19 cellular contexts compared by ENCODE assay signal in the genomic region with DNA sequence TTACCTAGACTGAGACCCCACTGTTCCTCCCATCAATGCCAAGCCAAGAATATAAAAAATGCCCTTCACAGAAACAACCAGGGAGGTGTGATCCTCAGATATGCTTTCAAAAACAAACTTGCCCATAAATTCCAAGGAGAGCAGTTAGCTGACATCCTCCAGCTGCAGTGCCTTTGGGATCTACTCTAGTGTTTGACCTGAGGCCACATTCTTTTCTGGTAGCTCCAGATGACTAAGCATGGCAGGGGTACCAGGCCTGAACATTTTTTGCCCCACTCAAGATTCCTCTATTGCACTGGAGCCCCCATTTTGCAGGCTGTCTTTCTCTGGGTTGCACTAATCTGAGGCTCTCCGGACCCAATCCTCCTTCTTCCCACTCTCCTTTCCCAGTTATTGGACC. TPM values are rescaled to one million over a fixed set of nuclear protein-coding genes. Genes with fewer than 3 reads are reported as not detected.
A peak's percentile ranks its signal among the peaks of the same experiment; 100 is the strongest.
DNase-seq lines count a peak whose midpoint lies in the region; ATAC-seq and TF ChIP-seq lines count a peak whose summit lies in the region.
"Had no signal": no experiment of that assay in that cellular context is flagged by ENCODE, and none has a peak within 500 bp of the region (broad histone marks: within the 10 kb centered on the region; RNA-seq: fewer than 3 reads in every experiment).

No MANE protein-coding gene starts in this region.

- dilution Hi-C loops in IMR-90 (cut with HindIII; ENCODE audit: low sequenced_read_pairs, unreplicated experiment): no loop called here

- H2BK5ac ChIP-seq in IMR-90 (ENCODE audit: low read depth, low read length, poor library complexity, severe bottlenecking) (peak overlapping the region; percentile 23), mesenchymal stem cell (ENCODE audit: low read depth, low read length, poor library complexity, severe bottlenecking) (no peak overlapping the region)

- no peak overlapping the region for H2BK20ac ChIP-seq in IMR-90 (ENCODE audit: low read depth, low read length)

- H2BK120ac ChIP-seq in IMR-90 (ENCODE audit: low read depth, low read length) (no peak overlapping the region), mesenchymal stem cell (ENCODE audit: low read depth, low read length) (no peak overlapping the region)

- H3K9me3 ChIP-seq in BLaER1 treated with 17β-estradiol and CSF1 and Interleukin-3, amounts not matched to agents 10 nM and 100 nM (replicated peaks in 1 of 11): peaks cover 0 to 90% (median 15%) of the 10 kb centered on the region in 11 experiments; a peak in 15 of 22 replicates
- H3K9me3 ChIP-seq in IMR-90 (ENCODE audit: control insufficient read depth, insufficient read depth, low read length) (peaks cover 4% of the 10 kb centered on the region; the same call in 1 of the 2 replicates), mesenchymal stem cell (ENCODE audit: control insufficient read depth, low read length) (peaks cover 6% of the 10 kb centered on the region)
- H3K9me3 ChIP-seq: HAP-1, SJSA1 had no signal

- ATAC-seq in IMR-90 (ENCODE audit: low read depth) (peak; percentile 63), GM21737 (IDR thresholded peaks at IDR 0.05; ENCODE audit: unreplicated experiment) (no peak)
- no peak for ATAC-seq in activated CD8-positive, alpha-beta T cell treated with anti-CD3 and anti-CD28 coated beads for 36 hours
- ATAC-seq: Panc1 had no signal

- BruUV-seq in IMR-90 (replicated peaks; lab: Mats Ljungman, UMichigan): no TSS peak

- H3K36me3 ChIP-seq in BLaER1 treated with 17β-estradiol and CSF1 and Interleukin-3, amounts not matched to agents 10 nM and 100 nM: peaks cover 0 to 14% (median 0%) of the 10 kb centered on the region in 11 experiments; a peak in 3 of 22 replicates
- no peaks in the 10 kb centered on the region for H3K36me3 ChIP-seq in IMR-90 (ENCODE audit: control insufficient read depth, insufficient read depth, low read length)
- no peaks in the 10 kb centered on the region for H3K36me3 ChIP-seq in mesenchymal stem cell (ENCODE audit: control insufficient read depth in 1 of 2, insufficient read depth in 2 of 2, low read depth in 1 of 2, low read length in 2 of 2)
- H3K36me3 ChIP-seq: HAP-1, SJSA1 had no signal

- H2BK12ac ChIP-seq in mesenchymal stem cell (ENCODE audit: low read length in 2 of 2): no peak overlapping the region

- H4K91ac ChIP-seq in IMR-90 (ENCODE audit: insufficient read depth, low read depth, low read length) (no peak overlapping the region), mesenchymal stem cell (ENCODE audit: low read length) (peak overlapping the region; percentile 52)

- no peak overlapping the region for H2BK15ac ChIP-seq in IMR-90 (ENCODE audit: low read depth, low read length)
- no peak overlapping the region for H2BK15ac ChIP-seq in mesenchymal stem cell (ENCODE audit: low read depth, poor library complexity, severe bottlenecking)

- no peak overlapping the region for H3K14ac ChIP-seq in IMR-90 (replicated peaks; ENCODE audit: low read depth, low read length)
- no peak overlapping the region for H3K14ac ChIP-seq in mesenchymal stem cell (ENCODE audit: low read length in 2 of 2)

- H4K20me1 ChIP-seq in BLaER1 treated with 17β-estradiol and CSF1 and Interleukin-3, amounts not matched to agents 10 nM and 100 nM: no peaks in the 10 kb centered on the region
- H4K20me1 ChIP-seq in IMR-90 (ENCODE audit: insufficient read depth, low read length): no peaks in the 10 kb centered on the region

- TF ChIP-seq POLR2A in IMR-90 (IDR thresholded peaks at IDR 0.05; ENCODE audit: low read depth, low read length): no peak

- in situ Hi-C loops in IMR-90 (cut with MboI; ENCODE audit: low sequenced_read_pairs): no loop called here

- TF ChIP-seq CTCF in IMR-90 (conservative IDR thresholded peaks at IDR 0.05; ENCODE audit: low read depth, low read length) (no peak), fibroblast of mammary gland (conservative IDR thresholded peaks at IDR 0.05; ENCODE audit: control insufficient read depth, insufficient read depth, low read depth, low read length) (no peak), GM10266 (IDR thresholded peaks at IDR 0.05; ENCODE audit: control insufficient read depth, insufficient read depth, low read depth, missing control alignments) (no peak)
- no peak for TF ChIP-seq CTCF in activated CD8-positive, alpha-beta T cell treated with anti-CD3 and anti-CD28 coated beads for 36 hours (IDR thresholded peaks at IDR 0.05)

- no peak overlapping the region for H3K23ac ChIP-seq in IMR-90 (ENCODE audit: low read depth, low read length)
- no peak overlapping the region for H3K23ac ChIP-seq in mesenchymal stem cell (ENCODE audit: low read length in 2 of 2)

- no peaks in the 10 kb centered on the region for H3K4me1 Mint-ChIP-seq in activated CD8-positive, alpha-beta T cell treated with anti-CD3 and anti-CD28 coated beads for 36 hours (ENCODE audit: low read depth)
- H3K4me1 Mint-ChIP-seq: CD4-positive, alpha-beta memory T cell had no signal

- no peaks in the 10 kb centered on the region for H3K9me3 Mint-ChIP-seq in activated CD8-positive, alpha-beta T cell treated with anti-CD3 and anti-CD28 coated beads for 36 hours

- H2AFZ ChIP-seq in IMR-90 (replicated peaks; ENCODE audit: low read length, poor library complexity) (no peak overlapping the region), mesenchymal stem cell (ENCODE audit: low read depth, low read length) (no peak overlapping the region)

- H3K4me3 Mint-ChIP-seq in activated CD8-positive, alpha-beta T cell treated with anti-CD3 and anti-CD28 coated beads for 36 hours: no peak overlapping the region
- H3K4me3 Mint-ChIP-seq: CD4-positive, alpha-beta memory T cell had no signal

- H3K4ac ChIP-seq in IMR-90 (ENCODE audit: low read depth, low read length) (no peak overlapping the region), mesenchymal stem cell (ENCODE audit: low read depth in 1 of 2, low read length in 2 of 2) (no peak overlapping the region)

- TF ChIP-seq RAD21 in IMR-90 (IDR thresholded peaks at IDR 0.05; ENCODE audit: low read length): no peak

- H3K36me3 Mint-ChIP-seq in activated CD8-positive, alpha-beta T cell treated with anti-CD3 and anti-CD28 coated beads for 36 hours (ENCODE audit: low read depth): no peaks in the 10 kb centered on the region
- H3K36me3 Mint-ChIP-seq: CD4-positive, alpha-beta memory T cell had no signal

- H3K27me3 Mint-ChIP-seq in activated CD8-positive, alpha-beta T cell treated with anti-CD3 and anti-CD28 coated beads for 36 hours: peaks cover 7% of the 10 kb centered on the region

- 0 out of 2 replicates have a peak overlapping the region, but pooled peaks have one; percentile 60 for H4K5ac ChIP-seq in IMR-90 (ENCODE audit: low read depth, low read length)

- H3K18ac ChIP-seq in IMR-90 (ENCODE audit: low read depth, low read length): peak overlapping the region; percentile 55
- peak overlapping the region in 1 of 2 experiments; percentile 28 for H3K18ac ChIP-seq in mesenchymal stem cell (ENCODE audit: low read depth in 1 of 2, low read length in 2 of 2)

- no peak overlapping the region for H2AK9ac ChIP-seq in IMR-90 (replicated peaks; ENCODE audit: low read depth, low read length, poor library complexity)

- H4K8ac ChIP-seq in IMR-90 (ENCODE audit: low read depth in 2 of 2, low read length in 2 of 2): no peak overlapping the region
- no peak overlapping the region for H4K8ac ChIP-seq in mesenchymal stem cell (ENCODE audit: low read length)

- H3K27ac ChIP-seq in BLaER1 treated with 17β-estradiol and CSF1 and Interleukin-3, amounts not matched to agents 10 nM and 100 nM: peak overlapping the region; percentile 69 to 95 (median 82); a peak in 19 of 22 replicates
- H3K27ac ChIP-seq in IMR-90 (ENCODE audit: insufficient read depth, low read length): peak overlapping the region; percentile 82; the same call in 1 of the 2 replicates
- peak overlapping the region; percentile 58 for H3K27ac ChIP-seq in mesenchymal stem cell (ENCODE audit: low read length, poor library complexity, severe bottlenecking)
- H3K27ac ChIP-seq: SJSA1 had no signal

- H3K79me1 ChIP-seq in IMR-90 (ENCODE audit: low read depth in 1 of 2, low read length in 2 of 2) (no peaks in the 10 kb centered on the region), mesenchymal stem cell (replicated peaks; ENCODE audit: low read length, poor library complexity, severe bottlenecking) (no peaks in the 10 kb centered on the region)

- no peaks in the 10 kb centered on the region for H3K27me3 ChIP-seq in BLaER1 treated with 17β-estradiol and CSF1 and Interleukin-3, amounts not matched to agents 10 nM and 100 nM
- no peaks in the 10 kb centered on the region for H3K27me3 ChIP-seq in IMR-90 (ENCODE audit: control insufficient read depth, insufficient read depth, low read length)
- H3K27me3 ChIP-seq in mesenchymal stem cell (ENCODE audit: control insufficient read depth in 1 of 2, insufficient read depth in 1 of 2, low read length in 2 of 2): no peaks in the 10 kb centered on the region
- H3K27me3 ChIP-seq: SJSA1 had no signal

- H3K9me1 ChIP-seq in IMR-90 (ENCODE audit: insufficient read depth, low read length): no peaks in the 10 kb centered on the region

- DNase-seq in IMR-90 (no peak), fibroblast of mammary gland (ENCODE audit: low read depth) (peak; percentile 25), mesenchymal stem cell (peak; percentile 11), GM10266 (ENCODE audit: extremely low spot score) (no peak)
- DNase-seq in activated CD8-positive, alpha-beta T cell treated with anti-CD3 and anti-CD28 coated beads for 36 hours: no peak
- no peak for DNase-seq in stimulated activated CD4-positive, alpha-beta T cell treated with anti-CD3 and anti-CD28 coated beads, Interleukin-4, amount 100 ng/mL, for 24 hours
- DNase-seq: CD4-positive, alpha-beta memory T cell; DMS153; Kasumi-1; MM.1S; NCI-H1105; NCI-H1694; NCI-H2081 treated with DMSO at 0.1 percent for 48 hours had no signal

- H3K4me3 ChIP-seq in BLaER1 treated with 17β-estradiol and CSF1 and Interleukin-3, amounts not matched to agents 10 nM and 100 nM: peak overlapping the region in 1 of 10 experiments; percentile 3; a peak in 1 of 20 replicates
- H3K4me3 ChIP-seq in IMR-90 (ENCODE audit: insufficient read depth, low read depth, low read length): no peak overlapping the region
- H3K4me3 ChIP-seq in fibroblast of mammary gland (ENCODE audit: control insufficient read depth, low read depth, low read length): no peak overlapping the region
- H3K4me3 ChIP-seq in mesenchymal stem cell (ENCODE audit: insufficient read depth in 1 of 2, low read depth in 1 of 2, low read length in 2 of 2): no peak overlapping the region
- H3K4me3 ChIP-seq: HAP-1, SJSA1 had no signal

- intact Hi-C loops in IMR-90 (cut with micrococcal nuclease): no loop called here
- intact Hi-C loops in activated CD8-positive, alpha-beta T cell treated with anti-CD3 and anti-CD28 coated beads for 36 hours (cut with micrococcal nuclease): no loop called here

- H2AK5ac ChIP-seq in IMR-90 (ENCODE audit: low read depth, low read length) (no peak overlapping the region), mesenchymal stem cell (ENCODE audit: low read length, severe bottlenecking) (no peak overlapping the region)

- H3K4me1 ChIP-seq in BLaER1 treated with 17β-estradiol and CSF1 and Interleukin-3, amounts not matched to agents 10 nM and 100 nM: peaks cover 0 to 99% (median 80%) of the 10 kb centered on the region in 10 experiments; a peak in 17 of 20 replicates
- H3K4me1 ChIP-seq in IMR-90 (ENCODE audit: control insufficient read depth, insufficient read depth, low read length): peaks cover 4% of the 10 kb centered on the region
- H3K4me1 ChIP-seq in mesenchymal stem cell (ENCODE audit: control insufficient read depth, insufficient read depth, low read depth, low read length): no peaks in the 10 kb centered on the region
- H3K4me1 ChIP-seq: HAP-1, SJSA1 had no signal

- no CpG with 5 or more reads among the region's 1 CpG for WGBS in IMR-90 (ENCODE audit: extremely low coverage in 2 of 2, insufficient read length in 1 of 2), 2 experiments
- WGBS in mesenchymal stem cell: 85% methylated on average over 1 of the region's 1 CpG

- CTCF ChIA-PET in IMR-90 (lab: Yijun Ruan, JAX): no interaction called here
- CTCF ChIA-PET in activated CD8-positive, alpha-beta T cell treated with anti-CD3 and anti-CD28 coated beads for 36 hours (lab: Charles Lee): no interaction called here

- POLR2A ChIA-PET in IMR-90 (lab: Charles Lee; ENCODE audit: unreplicated experiment): no interaction called here
- POLR2A ChIA-PET in activated CD8-positive, alpha-beta T cell treated with anti-CD3 and anti-CD28 coated beads for 36 hours (lab: Charles Lee): no interaction called here

- peak overlapping the region in 2 of 11 experiments; percentile 61 to 66; a peak in 4 of 22 replicates for H3K9ac ChIP-seq in BLaER1 treated with 17β-estradiol and CSF1 and Interleukin-3, amounts not matched to agents 10 nM and 100 nM
- no peak overlapping the region for H3K9ac ChIP-seq in IMR-90 (ENCODE audit: low read depth, low read length)
- no peak overlapping the region for H3K9ac ChIP-seq in mesenchymal stem cell (ENCODE audit: low read length)

- peak overlapping the region in 8 of 11 experiments; percentile 45 to 91 (median 67); a peak in 14 of 22 replicates for H3K4me2 ChIP-seq in BLaER1 treated with 17β-estradiol and CSF1 and Interleukin-3, amounts not matched to agents 10 nM and 100 nM
- H3K4me2 ChIP-seq in IMR-90 (ENCODE audit: low read depth, low read length) (no peak overlapping the region; the same call in 1 of the 2 replicates), mesenchymal stem cell (ENCODE audit: low read length, poor library complexity, severe bottlenecking) (peak overlapping the region; percentile 7)

- H3K56ac ChIP-seq in IMR-90 (ENCODE audit: extremely low read depth, insufficient read depth, low read length): no peak overlapping the region

- H3K27ac Mint-ChIP-seq in activated CD8-positive, alpha-beta T cell treated with anti-CD3 and anti-CD28 coated beads for 36 hours: no peak overlapping the region
- H3K27ac Mint-ChIP-seq: CD4-positive, alpha-beta memory T cell had no signal

RNA-seq across cellular contexts. Expression of a gene that starts 27.9 kb away (rescaled TPM):
- total RNA-seq in IMR-90 (2012; rRNA removed): 0.28 and 0.54 TPM in 2 replicates
- 0.36 and 0.53 TPM in 2 replicates for polyA plus RNA-seq in IMR-90 (2012; rRNA removed)
- polyA plus RNA-seq in IMR-90 (2012; cell fraction: cytosol; rRNA removed): 0.13 and 0.25 TPM in 2 replicates
- 0.07 and 0.25 TPM in 2 replicates for polyA plus RNA-seq in IMR-90 (2012; cell fraction: nucleus; rRNA removed; ENCODE audit: low replicate concordance)
- 2.8 TPM for polyA plus RNA-seq in mesenchymal stem cell (2013, experiment 1 of 2)
- polyA plus RNA-seq in mesenchymal stem cell (2013, experiment 2 of 2): 3.4 TPM
- total RNA-seq in activated CD8-positive, alpha-beta T cell treated with anti-CD3 and anti-CD28 coated beads for 36 hours: not detected
- total RNA-seq: A172; CD4-positive, alpha-beta memory T cell; SJSA1 had no signal
- polyA plus RNA-seq: CD4-positive, alpha-beta memory T cell had no signal

Comparison
In these comparisons a context has a peak if more than half of its experiments do, and no peak if none do; other contexts are left out.
1. DNase-seq: peak in fibroblast of mammary gland (single experiment) and mesenchymal stem cell (single experiment); none in IMR-90 (single experiment), activated CD8-positive, alpha-beta T cell treated with anti-CD3 and anti-CD28 coated beads for 36 hours (single experiment), GM10266 (single experiment) and stimulated activated CD4-positive, alpha-beta T cell treated with anti-CD3 and anti-CD28 coated beads, Interleukin-4, amount 100 ng/mL, for 24 hours (single experiment).
2. Peak in every context shown above with its lines, with median percentiles within 50 percentile points of each other: H3K27ac ChIP-seq.